In genomic region chr12:94205738-94206310, GRCh38 we compare ENCODE assay signal across 14 cellular contexts. TPM values are rescaled to one million over a fixed set of nuclear protein-coding genes. Genes with fewer than 3 reads are reported as not detected.
A peak's percentile ranks its signal among the peaks of the same experiment; 100 is the strongest.
DNase-seq lines count a peak whose midpoint lies in the region; ATAC-seq, FAIRE-seq and TF ChIP-seq lines count a peak whose summit lies in the region.
"Had no signal": no experiment of that assay in that cellular context is flagged by ENCODE, and none has a peak within 500 bp of the region (broad histone marks: within the 10 kb centered on the region; RNA-seq: fewer than 3 reads in every experiment).

No MANE protein-coding gene starts in this region.

- TF ChIP-seq RAD21 in K562 (CRISPR knock-in tag; conservative IDR thresholded peaks at IDR 0.05 in 1 of 2, IDR thresholded peaks at IDR 0.05 in 1 of 2), result no peak

- H3K9me1 ChIP-seq in K562 (ENCODE audit: control insufficient read depth, insufficient read depth, low read length), result no peaks in the 10 kb centered on the region

- H3K9ac ChIP-seq in OCI-LY3 (ENCODE audit: low read length) (no peak overlapping the region; the same call in 1 of the 2 replicates), K562 (ENCODE audit: insufficient read depth in 1 of 2, low read depth in 2 of 2, low read length in 2 of 2) (no peak overlapping the region)

- in situ Hi-C loops in K562 (cut with MboI), result no loop called here

- DNase-seq in activated CD8-positive, alpha-beta memory T cell treated with anti-CD3 and anti-CD28 coated beads for 24 hours, result peak; percentile 54
- DNase-seq in activated CD8-positive, alpha-beta memory T cell treated with anti-CD3 and anti-CD28 coated beads, Interleukin-2, amount 50 U/mL, for 48 hours, result no peak
- DNase-seq in K562 (ENCODE audit: extremely low read depth in 1 of 4, low spot score in 3 of 4) (no peak), spleen (no peak), NCI-H2081 treated with DMSO at 0.1 percent for 48 hours (lab: John Stamatoyannopoulos, UW) (no peak), SK-N-DZ (ENCODE audit: low spot score) (no peak), HuH-7 (ENCODE audit: low spot score) (no peak)
- DNase-seq: NCI-H146, NCI-H748 treated with DMSO at 0.1 percent for 48 hours had no signal

- CTCF ChIA-PET in K562 (lab: Yijun Ruan, JAX; ENCODE audit: low intra/inter-chr PET ratio), result no interaction called here

- H3K4me2 ChIP-seq in OCI-LY3 (ENCODE audit: low read length) (peak overlapping the region; percentile 52), K562 (ENCODE audit: insufficient read depth, low read length) (no peak overlapping the region)

- intact Hi-C loops in K562 (cut with micrococcal nuclease) (no loop called here), spleen (cut with DNase I; ENCODE audit: low total_unique reads) (no loop called here)

- POLR2A ChIA-PET in K562 (lab: Yijun Ruan, JAX), result interaction anchor here (0.5 to 0.8 kb wide), 2 partner anchors 8 to 13 kb away, joined by 3 to 4 read pairs; no protein-coding TSS in a partner anchor

- H3K27me3 ChIP-seq in OCI-LY3 (ENCODE audit: low read depth, low read length) (no peaks in the 10 kb centered on the region), K562 (ENCODE audit: control insufficient read depth in 2 of 2, insufficient read depth in 2 of 2, low read length in 2 of 2) (no peaks in the 10 kb centered on the region), spleen (replicated peaks in 1 of 7) (no peaks in the 10 kb centered on the region)
- H3K27me3 ChIP-seq: tibial nerve had no signal

- H3K79me2 ChIP-seq in OCI-LY3 (ENCODE audit: low read length) (no peaks in the 10 kb centered on the region), K562 (ENCODE audit: control insufficient read depth, insufficient read depth, low read length) (no peaks in the 10 kb centered on the region)

- H3K4me3 ChIP-seq in OCI-LY3 (ENCODE audit: low read length) (no peak overlapping the region), K562 (no peak overlapping the region), spleen (peak overlapping the region in 1 of 8 donors; percentile 23)
- H3K4me3 ChIP-seq: lung, tibial nerve had no signal

- no peaks in the 10 kb centered on the region for H4K20me1 ChIP-seq in OCI-LY3 (ENCODE audit: insufficient read depth, low read length)
- no peaks in the 10 kb centered on the region for H4K20me1 ChIP-seq in K562 (replicated peaks; ENCODE audit: control insufficient read depth, insufficient read depth, low read length)

- H3K4me1 ChIP-seq in OCI-LY3 (ENCODE audit: low read length) (peaks cover 60% of the 10 kb centered on the region), K562 (replicated peaks in 1 of 2; ENCODE audit: control insufficient read depth in 2 of 2, insufficient read depth in 2 of 2, low read length in 2 of 2) (peaks cover 0 to 26% of the 10 kb centered on the region in 2 experiments; a peak in 3 of 5 replicates), spleen (peaks cover 24 to 84% (median 62%) of the 10 kb centered on the region in 6 donors)

- WGBS in K562 (ENCODE audit: insufficient coverage, low coverage, missing lambda C conversion rate), result 42% methylated on average over 3 of the region's 3 CpGs
- WGBS in spleen, 5 donors, result 35 to 50% (median 42%) methylated on average over 3 of the region's 3 CpGs

- BruUV-seq in K562 (replicated peaks; lab: Mats Ljungman, UMichigan), result no TSS peak

- no peak for TF ChIP-seq CTCF in OCI-LY3 (IDR thresholded peaks at IDR 0.05; ENCODE audit: low read depth, low read length)
- TF ChIP-seq CTCF in K562 (IDR thresholded peaks at IDR 0.05 in 2 of 3, conservative IDR thresholded peaks at IDR 0.05 in 1 of 3; ENCODE audit: insufficient read depth in 2 of 3, low read depth in 1 of 3, low read length in 3 of 3), result no peak
- no peak for TF ChIP-seq CTCF in spleen (IDR thresholded peaks at IDR 0.05 in 8 of 11, conservative IDR thresholded peaks at IDR 0.05 in 3 of 11)

- no peaks in the 10 kb centered on the region for H3K36me3 ChIP-seq in OCI-LY3 (replicated peaks; ENCODE audit: low read depth, low read length)
- no peaks in the 10 kb centered on the region for H3K36me3 ChIP-seq in K562 (ENCODE audit: control insufficient read depth, insufficient read depth, low read length)
- H3K36me3 ChIP-seq in spleen, result peaks cover 0 to 27% (median 4%) of the 10 kb centered on the region in 6 donors
- H3K36me3 ChIP-seq: tibial nerve had no signal

- ATAC-seq in K562, result no peak

- H3K27ac ChIP-seq in OCI-LY3 (ENCODE audit: low read length) (no peak overlapping the region), K562 (ENCODE audit: extremely low read depth, low read depth, low read length) (no peak overlapping the region), spleen (peak overlapping the region; percentile 53 to 95 (median 89))

- no peak for FAIRE-seq in K562 (lab: Jason Lieb, UNC)
- FAIRE-seq: A204.1, colon had no signal

- no peak for TF ChIP-seq POLR2A in K562 (conservative IDR thresholded peaks at IDR 0.05)
- TF ChIP-seq POLR2A in spleen (IDR thresholded peaks at IDR 0.05), result no peak

- H3K9me3 ChIP-seq in OCI-LY3 (ENCODE audit: insufficient read depth, low read length) (no peaks in the 10 kb centered on the region), K562 (replicated peaks; ENCODE audit: control insufficient read depth, insufficient read depth, low read depth, low read length) (no peaks in the 10 kb centered on the region), spleen (no peaks in the 10 kb centered on the region)
- H3K9me3 ChIP-seq: tibial nerve had no signal

- H2AFZ ChIP-seq in OCI-LY3 (ENCODE audit: low read depth, low read length) (no peak overlapping the region), K562 (ENCODE audit: low read depth, low read length) (peak overlapping the region; percentile 68)

- TF ChIP-seq EP300 in K562 (IDR thresholded peaks at IDR 0.05; ENCODE audit: low read length), result no peak

TF ChIP-seq in K562, 482 proteins besides CTCF, POLR2A, EP300 and RAD21:
- TF ChIP-seq ZNF740 (CRISPR knock-in tag; IDR thresholded peaks at IDR 0.05), result no peak
- 0 out of 4 replicates have a peak, but pooled peaks of 1 of the 2 experiments have one; percentile 25 for TF ChIP-seq ZNF740 (tag; IDR thresholded peaks at IDR 0.05)
- TF ChIP-seq E4F1 (CRISPR knock-in tag; IDR thresholded peaks at IDR 0.05; ENCODE audit: borderline replicate concordance), result no peak
- 0 out of 2 replicates have a peak, but pooled peaks have one; percentile 22 for TF ChIP-seq SMAD4 (CRISPR knock-in tag; conservative IDR thresholded peaks at IDR 0.05)

RNA-seq across cellular contexts. Expression of gene PLXNC1, which starts 57.4 kb away (rescaled TPM):
- 0.32 and 0.37 TPM in 2 replicates for total RNA-seq in K562 (2011; cell fraction: chromatin; rRNA removed; ENCODE audit: low replicate concordance)
- total RNA-seq in K562 (2011; cell fraction: nucleolus; rRNA removed), result under 0.01 TPM in 1 of 2 replicates, not detected in the other
- total RNA-seq in K562 (2011; cell fraction: nucleoplasm; rRNA removed), result 0.23 and 0.29 TPM in 2 replicates
- total RNA-seq in K562 (2014; rRNA removed) (0.14 and 0.16 TPM in 2 replicates), K562 (2014; rRNA removed; fragmentation: Illumina TruSeq; extraction: Trizol) (0.18 and 0.45 TPM in 2 replicates), K562 (2015; rRNA removed; fragmentation: Illumina TruSeq; extraction: Trizol) (0.30 and 0.87 TPM in 2 replicates), K562 (2021) (0.33 and 0.42 TPM in 2 replicates), spleen (100 to 1,000 TPM in 3 of 7 donors, 10 to 100 TPM in 4; 47.3 to 138 (median 82.8) TPM)
- polyA plus RNA-seq in K562 (2011; rRNA removed) (0.12 and 0.53 TPM in 2 replicates), K562 (2014; fragmentation: Illumina TruSeq; extraction: Trizol) (0.21 and 0.44 TPM in 2 replicates), K562 (2014; fragmentation: Nextera tagmentation; extraction: Ambion mirVana) (under 1 TPM; 0.28 to 0.55 TPM), K562 (2014; rRNA removed) (0.08 TPM in 2 replicates), spleen (10 to 100 TPM in 1 of 3 donors, 1 to 10 TPM in 2; 6.8 to 11.7 (median 8.5) TPM)
- polyA plus RNA-seq in K562 (2011; cell fraction: cytosol; rRNA removed), result 0.01 and 0.25 TPM in 2 replicates
- 0.14 and 0.77 TPM in 2 replicates for polyA plus RNA-seq in K562 (2011; cell fraction: nucleus; rRNA removed)
- 0.59 and 1.0 TPM in 2 replicates for polyA plus RNA-seq in K562 (2012)
- 0.12 and 1.7 TPM in 2 replicates for polyA minus RNA-seq in K562 (2011; rRNA and poly(A)+ RNA removed)
- 0.76 TPM in 1 of 2 replicates, not detected in the other for polyA minus RNA-seq in K562 (2011; cell fraction: cytosol; rRNA and poly(A)+ RNA removed)
- under 0.01 and 1.2 TPM in 2 replicates for polyA minus RNA-seq in K562 (2011; cell fraction: nucleus; rRNA and poly(A)+ RNA removed)
- polyA plus RNA-seq in SK-N-DZ (2014; cell fraction: cytosol; rRNA removed), result 0.50 and 0.96 TPM in 2 replicates
- polyA plus RNA-seq in SK-N-DZ (2014; cell fraction: nucleus; rRNA removed), result 0.95 and 1.1 TPM in 2 replicates

Comparison
In these comparisons a context has a peak if more than half of its experiments do, and no peak if none do; other contexts are left out.
1. H3K27ac ChIP-seq: peak in spleen (8 of 8); none in OCI-LY3 (single experiment) and K562 (single experiment).
2. RNA of gene PLXNC1, which starts 57.4 kb away (total RNA-seq): 47.3 to 138 TPM in spleen; under 0.01 to 0.87 TPM in K562; every median in the first group is over 10 times any median in the second.